In the genomic region with DNA sequence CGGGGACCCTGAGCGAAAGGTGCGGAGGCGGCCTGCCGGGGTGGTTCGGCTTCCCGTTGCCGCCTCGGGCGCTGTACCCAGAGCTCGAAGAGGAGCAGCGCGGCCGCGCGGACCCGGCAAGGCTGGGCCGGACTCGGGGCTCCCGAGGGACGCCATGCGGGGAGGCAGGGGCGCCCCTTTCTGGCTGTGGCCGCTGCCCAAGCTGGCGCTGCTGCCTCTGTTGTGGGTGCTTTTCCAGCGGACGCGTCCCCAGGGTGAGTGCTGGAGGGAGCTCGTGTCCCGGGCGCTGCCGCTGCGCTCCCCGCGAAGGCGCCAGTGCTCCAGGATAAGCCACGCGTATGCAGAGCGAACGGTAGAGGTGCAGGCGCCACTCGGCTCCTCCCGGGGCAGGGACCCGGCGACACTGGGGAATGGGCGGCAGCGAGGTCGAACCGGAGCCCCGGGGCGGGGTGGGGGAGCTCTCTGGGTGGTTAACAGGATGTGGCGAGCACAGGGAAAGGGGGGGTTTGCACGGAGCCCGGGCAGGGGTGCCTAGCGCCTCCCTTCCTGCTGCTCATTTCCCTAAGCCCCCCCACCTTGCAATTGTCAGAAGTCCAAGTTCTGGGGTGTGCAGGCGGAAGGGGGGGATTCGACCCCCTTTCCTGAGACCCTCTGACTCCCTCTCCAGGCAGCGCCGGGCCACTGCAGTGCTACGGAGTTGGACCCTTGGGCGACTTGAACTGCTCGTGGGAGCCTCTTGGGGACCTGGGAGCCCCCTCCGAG, we compare ENCODE assay signal across 8 cellular contexts. TPM values are rescaled to one million over a fixed set of nuclear protein-coding genes. Genes with fewer than 3 reads are reported as not detected.
DNase-seq lines count a peak whose midpoint lies in the region; ATAC-seq, FAIRE-seq and TF ChIP-seq lines count a peak whose summit lies in the region.

Gene IL27RA (plus strand): TSS at position 44 of the 762 bp plus-strand sequence. CDS start 111 bp downstream, at position 155.

- H3K27me3 Mint-ChIP-seq in astrocyte (ENCODE audit: low read depth, unreplicated experiment) = peaks cover 16% of the 10 kb centered on the region

- H2AFZ ChIP-seq in astrocyte (ENCODE audit: low read depth, low read length) = peak within 1 kb of the TSS; percentile 96

- H3K36me3 ChIP-seq in astrocyte (ENCODE audit: insufficient read depth, low read length) (no peaks in the 10 kb centered on the region), iPS-15b (ENCODE audit: control insufficient read depth, insufficient read depth, low read length) (no peaks in the 10 kb centered on the region)

- H3K9ac ChIP-seq in astrocyte (ENCODE audit: low read length) = peak within 1 kb of the TSS; percentile 75
- peak within 1 kb of the TSS; percentile 81 for H3K9ac ChIP-seq in iPS-15b (ENCODE audit: low read depth, low read length)

- H3K4me1 ChIP-seq in astrocyte (ENCODE audit: insufficient read depth, low read length) (peaks cover 2% of the 10 kb centered on the region), iPS-15b (ENCODE audit: control insufficient read depth, insufficient read depth, low read length) (no peaks in the 10 kb centered on the region)

- no peaks in the 10 kb centered on the region for H3K4me1 Mint-ChIP-seq in astrocyte (ENCODE audit: low read depth, unreplicated experiment)

- H3K27me3 ChIP-seq in astrocyte (ENCODE audit: insufficient read depth, low read length) (no peaks in the 10 kb centered on the region), iPS-15b (ENCODE audit: control insufficient read depth, insufficient read depth, low read length) (peaks cover 11% of the 10 kb centered on the region)

- no peaks in the 10 kb centered on the region for H3K36me3 Mint-ChIP-seq in astrocyte (ENCODE audit: low read depth, unreplicated experiment)

- H3K27ac ChIP-seq in astrocyte (ENCODE audit: low read depth, low read length) (no peak within 1 kb of the TSS), skin epidermis (peak within 1 kb of the TSS; percentile 28 to 97 (median 86))

- ATAC-seq in GM19395 (IDR thresholded peaks at IDR 0.05; ENCODE audit: unreplicated experiment) (peak; percentile 66), HG02884 (IDR thresholded peaks at IDR 0.05; ENCODE audit: unreplicated experiment) (no peak)

- H3K9me3 Mint-ChIP-seq in astrocyte (ENCODE audit: unreplicated experiment) = no peaks in the 10 kb centered on the region

- H3K4me3 ChIP-seq in astrocyte (ENCODE audit: insufficient read depth, low read depth, low read length) (peak within 1 kb of the TSS; percentile 66), iPS-15b (ENCODE audit: low read depth, low read length) (peak within 1 kb of the TSS; percentile 88), skin epidermis (peak within 1 kb of the TSS; percentile 51 to 64 (median 58))

- H3K4me2 ChIP-seq in astrocyte (ENCODE audit: low read length) = peak within 1 kb of the TSS; percentile 98

- FAIRE-seq in astrocyte (lab: Jason Lieb, UNC) = no peak

- no peaks in the 10 kb centered on the region for H3K9me3 ChIP-seq in astrocyte (ENCODE audit: insufficient read depth, low read depth, low read length)
- no peaks in the 10 kb centered on the region for H3K9me3 ChIP-seq in iPS-15b (ENCODE audit: control insufficient read depth, insufficient read depth, low read length)

- DNase-seq in C1 segment of cervical spinal cord (lab: John Stamatoyannopoulos, UW) = peak in 9 of 14 donors; percentile 11 to 48 (median 25)
- peak; percentile 51 for DNase-seq in M059J (ENCODE audit: low read depth)
- DNase-seq in T-helper 22 cell (ENCODE audit: low read depth) = peak; percentile 74
- peak; percentile 37 for DNase-seq in astrocyte (ENCODE audit: low read depth)

- H3K4me3 Mint-ChIP-seq in astrocyte (ENCODE audit: unreplicated experiment) = peak within 1 kb of the TSS; percentile 83

- TF ChIP-seq CTCF in astrocyte (IDR thresholded peaks at IDR 0.05; ENCODE audit: insufficient read depth, low read depth, low read length) = peak; percentile 40

- H3K27ac Mint-ChIP-seq in astrocyte (ENCODE audit: unreplicated experiment) = no peak within 1 kb of the TSS

- no peaks in the 10 kb centered on the region for H3K79me2 ChIP-seq in astrocyte (ENCODE audit: insufficient read depth, low read length)

- H4K20me1 ChIP-seq in astrocyte (ENCODE audit: insufficient read depth, low read length) = no peaks in the 10 kb centered on the region

RNA-seq across cellular contexts. Expression of gene IL27RA, which starts in this region (rescaled TPM):
- 2.3 and 4.8 TPM in 2 replicates for total RNA-seq in M059J (2014; rRNA removed; shearing (Covaris generic))
- total RNA-seq in astrocyte = 5.7 and 6.3 TPM in 2 replicates
